1 cellular context compared by ENCODE assay signal in genomic region chr11:3735827-3736226, GRCh38.
TF ChIP-seq lines count a peak whose summit lies in the region.

No MANE protein-coding gene starts in this region.

TF ChIP-seq in IMR-90, 13 proteins besides CTCF, POLR2A, EP300 and RAD21 (continued from another document):
- no peak for TF ChIP-seq ELK1 (IDR thresholded peaks at IDR 0.05; ENCODE audit: borderline replicate concordance, low read depth, low read length)
